11 cellular contexts compared by ENCODE assay signal in genomic region chr2:168515502-168515901, GRCh38. TPM values are rescaled to one million over a fixed set of nuclear protein-coding genes. Genes with fewer than 3 reads are reported as not detected.
DNase-seq lines count a peak whose midpoint lies in the region; ATAC-seq and TF ChIP-seq lines count a peak whose summit lies in the region.
"Had no signal": no experiment of that assay in that cellular context is flagged by ENCODE, and none has a peak within 500 bp of the region (broad histone marks: within the 10 kb centered on the region; RNA-seq: fewer than 3 reads in every experiment).

No MANE protein-coding gene starts in this region.

- no peak overlapping the region for H3K27ac Mint-ChIP-seq in activated T-cell treated with anti-CD3 and anti-CD28 coated beads, Interleukin-2, amount 50 U/mL, for 24 hours

- no peak for TF ChIP-seq EP300 in ovary (IDR thresholded peaks at IDR 0.05)

- no peaks in the 10 kb centered on the region for H3K27me3 ChIP-seq in adipocyte (replicated peaks; ENCODE audit: control insufficient read depth, insufficient read depth, low read length)
- H3K27me3 ChIP-seq in psoas muscle (ENCODE audit: insufficient read depth in 3 of 3, low read length in 2 of 3): no peaks in the 10 kb centered on the region
- H3K27me3 ChIP-seq in ovary: no peaks in the 10 kb centered on the region
- H3K27me3 ChIP-seq in WERI-Rb-1 (ENCODE audit: insufficient read depth, low read depth, severe bottlenecking): no peaks in the 10 kb centered on the region

- H3K9me3 Mint-ChIP-seq in activated T-cell treated with anti-CD3 and anti-CD28 coated beads, Interleukin-2, amount 50 U/mL, for 24 hours: no peaks in the 10 kb centered on the region

- H3K27ac ChIP-seq in psoas muscle (peak overlapping the region; percentile 7), ovary (no peak overlapping the region), WERI-Rb-1 (no peak overlapping the region)
- H3K27ac ChIP-seq: parathyroid adenoma had no signal

- peak in 2 of 4 donors; percentile 43 to 49 for ATAC-seq in psoas muscle

- H3K9me3 ChIP-seq in adipocyte (ENCODE audit: control insufficient read depth, low read length) (no peaks in the 10 kb centered on the region), psoas muscle (no peaks in the 10 kb centered on the region), ovary (no peaks in the 10 kb centered on the region), WERI-Rb-1 (ENCODE audit: severe bottlenecking) (no peaks in the 10 kb centered on the region)

- TF ChIP-seq CTCF in fibroblast of villous mesenchyme (IDR thresholded peaks at IDR 0.05; ENCODE audit: insufficient read depth, low read depth, low read length): no peak
- no peak for TF ChIP-seq CTCF in psoas muscle (IDR thresholded peaks at IDR 0.05)
- TF ChIP-seq CTCF in ovary (IDR thresholded peaks at IDR 0.05): no peak
- TF ChIP-seq CTCF in WERI-Rb-1 (IDR thresholded peaks at IDR 0.05; ENCODE audit: low read depth, low read length): no peak

- peaks cover 43% of the 10 kb centered on the region for H3K4me1 ChIP-seq in adipocyte (ENCODE audit: control insufficient read depth, insufficient read depth, low read length)
- peaks cover 29% of the 10 kb centered on the region for H3K4me1 ChIP-seq in psoas muscle
- peaks cover 4% of the 10 kb centered on the region for H3K4me1 ChIP-seq in ovary (ENCODE audit: insufficient read depth)
- H3K4me1 ChIP-seq: parathyroid adenoma had no signal

- no peak overlapping the region for H3K4me3 Mint-ChIP-seq in activated T-cell treated with anti-CD3 and anti-CD28 coated beads, Interleukin-2, amount 50 U/mL, for 24 hours

- TF ChIP-seq POLR2A in ovary (IDR thresholded peaks at IDR 0.05): no peak

- H3K9ac ChIP-seq in adipocyte (ENCODE audit: low read length): peak overlapping the region; percentile 39
- H3K9ac ChIP-seq: parathyroid adenoma had no signal

- peaks cover 7% of the 10 kb centered on the region for H3K36me3 Mint-ChIP-seq in activated T-cell treated with anti-CD3 and anti-CD28 coated beads, Interleukin-2, amount 50 U/mL, for 24 hours (ENCODE audit: low read depth)

- intact Hi-C loops in psoas muscle (cut with DNase I) (no loop called here), ovary (cut with DNase I) (no loop called here)

- no peaks in the 10 kb centered on the region for H3K27me3 Mint-ChIP-seq in activated T-cell treated with anti-CD3 and anti-CD28 coated beads, Interleukin-2, amount 50 U/mL, for 24 hours

- H3K36me3 ChIP-seq in adipocyte (ENCODE audit: control insufficient read depth, insufficient read depth, low read length, severe bottlenecking) (no peaks in the 10 kb centered on the region), psoas muscle (ENCODE audit: insufficient read depth in 1 of 2, low read depth in 1 of 2) (no peaks in the 10 kb centered on the region), ovary (no peaks in the 10 kb centered on the region), WERI-Rb-1 (no peaks in the 10 kb centered on the region)

- WGBS in psoas muscle, 3 donors: 19 to 40% (median 22%) methylated on average over 2 of the region's 2 CpGs
- WGBS in ovary, 3 donors: 2 to 12% (median 12%) methylated on average over 2 of the region's 2 CpGs

- DNase-seq in Ammon's horn (ENCODE audit: low spot score) (peak; percentile 34), adipocyte (ENCODE audit: low read depth) (peak; percentile 89), fibroblast of villous mesenchyme (ENCODE audit: low read depth) (peak; percentile 76), psoas muscle (no peak), ovary (no peak), WERI-Rb-1 (no peak)
- DNase-seq in activated CD4-positive, alpha-beta T cell treated with anti-CD3 and anti-CD28 coated beads for 4 hours: no peak
- DNase-seq in activated T-cell treated with anti-CD3 and anti-CD28 coated beads, Interleukin-2, amount 50 U/mL, for 24 hours: no peak
- DNase-seq: central memory CD4-positive, alpha-beta T cell; NCI-H524 had no signal

- H3K4me3 ChIP-seq in adipocyte (ENCODE audit: low read length): no peak overlapping the region
- H3K4me3 ChIP-seq in fibroblast of villous mesenchyme (ENCODE audit: low read depth, low read length): no peak overlapping the region
- H3K4me3 ChIP-seq in psoas muscle: no peak overlapping the region
- H3K4me3 ChIP-seq in ovary: no peak overlapping the region
- H3K4me3 ChIP-seq in WERI-Rb-1 (ENCODE audit: low read depth, low read length): no peak overlapping the region

- peaks cover 54% of the 10 kb centered on the region for H3K4me1 Mint-ChIP-seq in activated T-cell treated with anti-CD3 and anti-CD28 coated beads, Interleukin-2, amount 50 U/mL, for 24 hours (ENCODE audit: low read depth)

RNA-seq across cellular contexts. Expression of gene CERS6, which starts 59.4 kb away (rescaled TPM):
- total RNA-seq in fibroblast of villous mesenchyme (9.0 and 16.0 TPM in 2 replicates), psoas muscle (10 to 100 TPM; 11.2 to 18.1 (median 13.5) TPM), ovary (10 to 100 TPM; 13.9 to 30.8 (median 29.3) TPM)
- polyA plus RNA-seq in psoas muscle (1 to 10 TPM; 4.8 to 6.9 (median 4.8) TPM), ovary (10 to 100 TPM; 11.5 to 20.2 TPM)

Comparison
In these comparisons a context has a peak if more than half of its experiments do, and no peak if none do; other contexts are left out.
1. DNase-seq: peak in Ammon's horn (single experiment), adipocyte (single experiment) and fibroblast of villous mesenchyme (single experiment); none in psoas muscle (0 of 2), activated CD4-positive, alpha-beta T cell treated with anti-CD3 and anti-CD28 coated beads for 4 hours (0 of 2), ovary (0 of 5), WERI-Rb-1 (single experiment) and activated T-cell treated with anti-CD3 and anti-CD28 coated beads, Interleukin-2, amount 50 U/mL, for 24 hours (single experiment).